In the genomic region with DNA sequence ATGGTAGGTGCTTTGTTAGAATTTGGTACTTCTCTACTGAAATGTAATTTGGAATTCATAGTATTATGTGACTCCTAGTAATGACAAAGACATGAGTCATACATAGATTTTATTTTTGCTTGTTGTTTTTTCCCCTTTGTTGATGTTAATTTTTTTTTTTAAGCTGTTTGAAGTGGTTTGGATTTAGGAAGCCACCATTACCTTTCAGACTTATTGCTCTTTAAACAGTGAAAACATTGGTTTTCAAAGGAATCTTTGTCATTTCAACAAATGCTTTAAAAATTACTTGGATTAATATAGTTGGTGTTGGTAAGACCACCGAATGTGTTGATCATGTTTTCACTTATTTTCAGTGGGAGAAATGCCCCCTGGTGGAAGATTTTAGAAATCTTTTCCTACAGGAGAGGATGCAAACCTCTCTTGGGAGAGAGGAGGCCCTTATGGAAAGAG, we compare ENCODE assay signal across 1 cellular context.
TF ChIP-seq lines count a peak whose summit lies in the region.

No MANE protein-coding gene starts in this region.

TF ChIP-seq in GM23338, 12 proteins besides CTCF, POLR2A, EP300 and RAD21 (continued from another document):
- TF ChIP-seq, protein P1, sequence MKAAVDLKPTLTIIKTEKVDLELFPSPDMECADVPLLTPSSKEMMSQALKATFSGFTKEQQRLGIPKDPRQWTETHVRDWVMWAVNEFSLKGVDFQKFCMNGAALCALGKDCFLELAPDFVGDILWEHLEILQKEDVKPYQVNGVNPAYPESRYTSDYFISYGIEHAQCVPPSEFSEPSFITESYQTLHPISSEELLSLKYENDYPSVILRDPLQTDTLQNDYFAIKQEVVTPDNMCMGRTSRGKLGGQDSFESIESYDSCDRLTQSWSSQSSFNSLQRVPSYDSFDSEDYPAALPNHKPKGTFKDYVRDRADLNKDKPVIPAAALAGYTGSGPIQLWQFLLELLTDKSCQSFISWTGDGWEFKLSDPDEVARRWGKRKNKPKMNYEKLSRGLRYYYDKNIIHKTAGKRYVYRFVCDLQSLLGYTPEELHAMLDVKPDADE (IDR thresholded peaks at IDR 0.05): no peak
- TF ChIP-seq ZNF331 (CRISPR knock-in tag; IDR thresholded peaks at IDR 0.05; ENCODE audit: low read depth): no peak
- TF ChIP-seq POLR2AphosphoS5 (IDR thresholded peaks at IDR 0.05; ENCODE audit: low read depth): no peak
- TF ChIP-seq CREB1 (CRISPR knock-in tag; IDR thresholded peaks at IDR 0.05; ENCODE audit: low read depth): no peak
